In the genomic region with DNA sequence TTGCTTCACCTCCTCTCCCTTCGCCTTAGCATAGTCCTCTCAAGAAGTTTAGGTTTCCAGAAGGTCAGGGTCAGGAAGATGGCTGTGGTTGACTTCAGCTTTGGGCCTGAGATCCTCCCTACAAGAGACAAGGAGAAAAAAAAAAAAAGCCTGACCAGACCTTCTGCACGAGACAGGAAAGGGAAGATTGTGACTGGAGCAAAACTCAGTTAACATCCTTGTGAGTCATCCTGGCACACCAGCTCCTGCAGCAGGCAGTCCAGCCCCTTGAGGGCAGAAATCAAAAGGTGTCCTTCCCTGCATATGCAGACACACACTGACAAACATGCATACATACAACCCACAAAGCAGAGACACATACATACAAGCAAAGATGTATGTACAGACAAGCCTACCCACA, we compare ENCODE assay signal across 19 cellular contexts. TPM values are rescaled to one million over a fixed set of nuclear protein-coding genes. Genes with fewer than 3 reads are reported as not detected.
DNase-seq lines count a peak whose midpoint lies in the region; ATAC-seq, FAIRE-seq and TF ChIP-seq lines count a peak whose summit lies in the region.
"Had no signal": no experiment of that assay in that cellular context is flagged by ENCODE, and none has a peak within 500 bp of the region (broad histone marks: within the 10 kb centered on the region; RNA-seq: fewer than 3 reads in every experiment).

No MANE protein-coding gene starts in this region.

- H3K36me3 Mint-ChIP-seq in CD8-positive, alpha-beta memory T cell: peaks cover 0 to 3% (median 0%) of the 10 kb centered on the region in 3 donors

- H3K27me3 Mint-ChIP-seq in CD8-positive, alpha-beta memory T cell: peaks cover 14 to 24% of the 10 kb centered on the region in 2 donors

- CTCF ChIA-PET in CD8-positive, alpha-beta memory T cell (lab: Charles Lee): no interaction called here

- DNase-seq in DMS53 (lab: John Stamatoyannopoulos, UW) (peak; percentile 13), DMS53 treated with DMSO at 0.1 percent for 48 hours (lab: John Stamatoyannopoulos, UW; ENCODE audit: unreplicated experiment) (no peak), RCC 7860 (ENCODE audit: low spot score) (peak; percentile 10), sigmoid colon (peak; percentile 25), sciatic nerve (ENCODE audit: low spot score) (no peak), NCI-H526 (lab: John Stamatoyannopoulos, UW) (no peak)
- DNase-seq in CD8-positive, alpha-beta memory T cell: no peak
- DNase-seq: activated T-cell treated with anti-CD3 and anti-CD28 coated beads, Interleukin-2, amount 50 U/mL, for 4 hours; effector CD4-positive, alpha-beta T cell; H9; hypothalamus; NCI-H2029; NK-92 treated with Interleukin-12 subunit alpha and Interleukin-12 subunit beta, amount 100 ng/mL, for 24 hours; spleen; trophoblast cell had no signal

- H3K27ac ChIP-seq in sigmoid colon: no peak overlapping the region
- no peak overlapping the region for H3K27ac ChIP-seq in CD8-positive, alpha-beta memory T cell (ENCODE audit: low read depth, low read length)
- H3K27ac ChIP-seq: 22Rv1, spleen had no signal

- H3K4me1 Mint-ChIP-seq in CD8-positive, alpha-beta memory T cell: no peaks in the 10 kb centered on the region

- ATAC-seq in esophagus mucosa (peak; percentile 64), sciatic nerve (no peak)
- ATAC-seq: activated CD4-positive, CD25-positive, alpha-beta regulatory T cell treated with anti-CD3 and anti-CD28 coated beads, Interleukin-2, amount 50 U/mL, for 24 hours; activated T-cell treated with anti-CD3 and anti-CD28 coated beads, Interleukin-2, amount 50 U/mL, for 4 hours had no signal

- H3K27me3 ChIP-seq in sigmoid colon: peaks cover 0 to 10% (median 0%) of the 10 kb centered on the region in 3 donors
- no peaks in the 10 kb centered on the region for H3K27me3 ChIP-seq in CD8-positive, alpha-beta memory T cell (ENCODE audit: insufficient read depth, low read length, poor library complexity, severe bottlenecking)

- no peak for TF ChIP-seq EP300 in sigmoid colon (IDR thresholded peaks at IDR 0.05)

- peak overlapping the region in 1 of 8 donors; percentile 39 for H3K27ac Mint-ChIP-seq in CD8-positive, alpha-beta memory T cell
- H3K27ac Mint-ChIP-seq: H9 had no signal

- POLR2A ChIA-PET in CD8-positive, alpha-beta memory T cell (lab: Charles Lee): no interaction called here

- H3K4me3 ChIP-seq in sigmoid colon: no peak overlapping the region
- H3K4me3 ChIP-seq in CD8-positive, alpha-beta memory T cell (ENCODE audit: low read length): no peak overlapping the region
- H3K4me3 ChIP-seq: lung, spleen had no signal

- H3K9me3 Mint-ChIP-seq in CD8-positive, alpha-beta memory T cell: no peaks in the 10 kb centered on the region
- H3K9me3 Mint-ChIP-seq: activated T-cell treated with anti-CD3 and anti-CD28 coated beads, Interleukin-2, amount 50 U/mL, for 4 hours; H9 had no signal

- 65 to 75% methylated on average over 2 of the region's 2 CpGs for WGBS in sigmoid colon, 2 donors

- FAIRE-seq in RCC 7860 (lab: Jason Lieb, UNC): no peak

- no peak for TF ChIP-seq POLR2A in sigmoid colon (IDR thresholded peaks at IDR 0.05)

- H3K36me3 ChIP-seq in sigmoid colon: no peaks in the 10 kb centered on the region
- no peaks in the 10 kb centered on the region for H3K36me3 ChIP-seq in CD8-positive, alpha-beta memory T cell (ENCODE audit: insufficient read depth, low read length)
- H3K36me3 ChIP-seq: spleen had no signal

- no peaks in the 10 kb centered on the region for H3K4me1 ChIP-seq in sigmoid colon
- no peaks in the 10 kb centered on the region for H3K4me1 ChIP-seq in CD8-positive, alpha-beta memory T cell (ENCODE audit: insufficient read depth, low read length)
- H3K4me1 ChIP-seq: spleen had no signal

- no peak overlapping the region for H3K4me3 Mint-ChIP-seq in CD8-positive, alpha-beta memory T cell
- H3K4me3 Mint-ChIP-seq: activated T-cell treated with anti-CD3 and anti-CD28 coated beads, Interleukin-2, amount 50 U/mL, for 4 hours; H9 had no signal

- no peak for TF ChIP-seq CTCF in sigmoid colon (IDR thresholded peaks at IDR 0.05)

- intact Hi-C loops in sigmoid colon (cut with DNase I) (no loop called here), sciatic nerve (cut with DNase I) (loop anchor here (10.0 kb wide), 1 partner anchor 46 kb away; no protein-coding TSS in a partner anchor)

- H3K9me3 ChIP-seq in sigmoid colon: no peaks in the 10 kb centered on the region
- no peaks in the 10 kb centered on the region for H3K9me3 ChIP-seq in CD8-positive, alpha-beta memory T cell (ENCODE audit: low read length)
- H3K9me3 ChIP-seq: spleen had no signal

RNA-seq across cellular contexts. Expression of a gene that starts 18.0 kb away (rescaled TPM):
- total RNA-seq in esophagus mucosa (0.24 TPM), sigmoid colon (1 to 10 TPM in 1 of 4 donors, not detected in 3; 2.5 TPM), sciatic nerve (23.5 TPM)
- 1 to 10 TPM; 1.9 to 7.4 (median 6.0) TPM for polyA plus RNA-seq in sigmoid colon
- under 1 TPM; 0.35 to 0.39 TPM for total RNA-seq in CD8-positive, alpha-beta memory T cell
- not detected for polyA plus RNA-seq in CD8-positive, alpha-beta memory T cell
- total RNA-seq: activated T-cell treated with anti-CD3 and anti-CD28 coated beads, Interleukin-2, amount 50 U/mL, for 4 hours had no signal

RNA-seq across cellular contexts. Expression of a gene that starts 48.7 kb away (rescaled TPM):
- total RNA-seq in esophagus mucosa (not detected), sigmoid colon (10 to 100 TPM in 1 of 4 donors, 1 to 10 TPM in 3; 3.0 to 12.9 (median 7.5) TPM), sciatic nerve (23.2 TPM)
- polyA plus RNA-seq in sigmoid colon: 1 to 10 TPM; 1.6 to 4.6 (median 4.2) TPM
- not detected for total RNA-seq in CD8-positive, alpha-beta memory T cell
- not detected for polyA plus RNA-seq in CD8-positive, alpha-beta memory T cell

Comparison
In these comparisons a context has a peak if more than half of its experiments do, and no peak if none do; other contexts are left out.
1. DNase-seq: peak in DMS53 (single experiment), RCC 7860 (single experiment) and sigmoid colon (single experiment); none in DMS53 treated with DMSO at 0.1 percent for 48 hours (single experiment), sciatic nerve (single experiment), CD8-positive, alpha-beta memory T cell (0 of 5) and NCI-H526 (0 of 2).